Comparison of ENCODE assay signal across 16 cellular contexts in genomic region chr11:123421589-123421988, GRCh38.
"Had no signal": no experiment of that assay in that cellular context is flagged by ENCODE, and none has a peak within 500 bp of the region (broad histone marks: within the 10 kb centered on the region; RNA-seq: fewer than 3 reads in every experiment).

No MANE protein-coding gene starts in this region.

- H3K27me3 ChIP-seq: brain microvascular endothelial cell had no signal

- H3K36me3 ChIP-seq: brain microvascular endothelial cell, gastroesophageal sphincter, neural progenitor cell, stomach, thoracic aorta had no signal

- H3K4me1 ChIP-seq: gastroesophageal sphincter, parathyroid adenoma, stomach had no signal

- H3K4me3 ChIP-seq: gastroesophageal sphincter, neural progenitor cell, stomach, thoracic aorta had no signal

- DNase-seq: activated CD4-positive, alpha-beta T cell treated with anti-CD3 and anti-CD28 coated beads, Interleukin-2, amount 50 U/mL, for 4 hours; activated effector memory CD4-positive, alpha-beta T cell treated with anti-CD3 and anti-CD28 coated beads, Interleukin-2, amount 50 U/mL, for 16 hours; activated naive CD8-positive, alpha-beta T cell treated with anti-CD3 and anti-CD28 coated beads for 36 hours; activated T-cell treated with anti-CD3 and anti-CD28 coated beads, Interleukin-2, amount 50 U/mL, for 4 hours; brain microvascular endothelial cell; cerebellar nuclear complex; effector memory CD8-positive, alpha-beta T cell; mesendoderm; stimulated activated CD4-positive, alpha-beta T cell treated with anti-CD3 and anti-CD28 coated beads, Interleukin-4, amount 100 ng/mL, for 4 hours; stomach had no signal

- H3K27ac ChIP-seq: brain microvascular endothelial cell, epithelial cell of prostate, gastroesophageal sphincter, neural progenitor cell, parathyroid adenoma, stomach, thoracic aorta had no signal

- H3K9me3 ChIP-seq: gastroesophageal sphincter, stomach, thoracic aorta had no signal

- FAIRE-seq: urothelium cell line had no signal
